ENCODE assay signal across 21 cellular contexts in the genomic region with DNA sequence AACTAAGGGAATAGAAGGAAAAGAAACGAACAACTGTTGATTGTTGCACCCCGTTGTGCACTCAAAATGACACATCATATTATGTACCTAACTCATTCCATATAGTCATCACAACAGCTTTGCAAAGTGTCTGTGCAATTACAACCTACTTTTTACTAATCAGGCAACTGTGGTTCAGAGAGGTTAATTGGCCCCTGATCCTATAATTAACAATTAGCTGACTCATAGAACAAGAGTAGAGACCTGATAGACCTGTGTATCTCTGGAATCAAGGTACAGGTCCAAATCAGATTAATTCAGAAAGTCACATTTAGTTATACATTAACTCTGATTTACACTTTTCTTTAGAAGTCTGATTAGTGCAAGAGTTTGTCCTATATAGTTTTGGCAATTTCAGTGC.
DNase-seq lines count a peak whose midpoint lies in the region; ATAC-seq, FAIRE-seq and TF ChIP-seq lines count a peak whose summit lies in the region.
"Had no signal": no experiment of that assay in that cellular context is flagged by ENCODE, and none has a peak within 500 bp of the region (broad histone marks: within the 10 kb centered on the region; RNA-seq: fewer than 3 reads in every experiment).

No MANE protein-coding gene starts in this region.

- H3K4me1 Mint-ChIP-seq in CD8-positive, alpha-beta T cell (ENCODE audit: low read depth): peaks cover 2% of the 10 kb centered on the region
- H3K4me1 Mint-ChIP-seq: CD8-positive, alpha-beta memory T cell had no signal

- FAIRE-seq in small intestine (lab: Jason Lieb, UNC): peak; percentile 91
- no peak for FAIRE-seq in H54 (lab: Jason Lieb, UNC)
- FAIRE-seq: D721Med, G401.6, GM12892, GM18507 had no signal

- no peak for TF ChIP-seq CTCF in CD8-positive, alpha-beta T cell (IDR thresholded peaks at IDR 0.05)
- no peak for TF ChIP-seq CTCF in Peyer's patch (IDR thresholded peaks at IDR 0.05)

- no peak for ATAC-seq in CD8-positive, alpha-beta T cell

- no peaks in the 10 kb centered on the region for H3K36me3 Mint-ChIP-seq in CD8-positive, alpha-beta T cell
- H3K36me3 Mint-ChIP-seq: CD8-positive, alpha-beta memory T cell had no signal

- POLR2A ChIA-PET in CD8-positive, alpha-beta T cell (lab: Charles Lee): interaction anchor here (0.6 to 0.7 kb wide), 2 partner anchors 27 to 66 kb away, joined by 3 to 4 read pairs; no protein-coding TSS in a partner anchor

- TF ChIP-seq POLR2A in H54 (IDR thresholded peaks at IDR 0.05; ENCODE audit: low read depth, low read length): no peak
- TF ChIP-seq POLR2A in Peyer's patch (IDR thresholded peaks at IDR 0.05): no peak

- no peak overlapping the region for H3K27ac Mint-ChIP-seq in CD8-positive, alpha-beta T cell
- H3K27ac Mint-ChIP-seq: B cell; CD8-positive, alpha-beta memory T cell; HFFc6 had no signal

- peaks cover 41% of the 10 kb centered on the region for H3K27me3 Mint-ChIP-seq in CD8-positive, alpha-beta T cell (ENCODE audit: low read depth)

- CTCF ChIA-PET in CD8-positive, alpha-beta T cell (lab: Charles Lee): no interaction called here

- no peak overlapping the region for H3K4me3 Mint-ChIP-seq in CD8-positive, alpha-beta T cell
- H3K4me3 Mint-ChIP-seq: B cell; CD8-positive, alpha-beta memory T cell; HFFc6 had no signal

- H3K4me3 ChIP-seq in small intestine (ENCODE audit: low read depth in 1 of 2, low read length in 2 of 2) (no peak overlapping the region), Peyer's patch (no peak overlapping the region)
- H3K4me3 ChIP-seq in CD8-positive, alpha-beta T cell (ENCODE audit: low read depth, low read length): no peak overlapping the region
- H3K4me3 ChIP-seq: BLaER1 treated with 17β-estradiol and CSF1 and Interleukin-3, amounts not matched to agents 10 nM and 100 nM; GM23248 had no signal

- intact Hi-C loops in CD8-positive, alpha-beta T cell (cut with DNase I, micrococcal nuclease): no loop called here

- H3K27ac ChIP-seq in small intestine (ENCODE audit: low read depth in 1 of 2, low read length in 1 of 2) (no peak overlapping the region), Peyer's patch (no peak overlapping the region)
- no peak overlapping the region for H3K27ac ChIP-seq in CD8-positive, alpha-beta T cell (ENCODE audit: low read depth, low read length)
- H3K27ac ChIP-seq: BLaER1 treated with 17β-estradiol and CSF1 and Interleukin-3, amounts not matched to agents 10 nM and 100 nM; GM23248; HL-60 had no signal

- no peaks in the 10 kb centered on the region for H3K27me3 ChIP-seq in small intestine (ENCODE audit: control insufficient read depth in 2 of 2, insufficient read depth in 2 of 2, low read length in 2 of 2)
- no peaks in the 10 kb centered on the region for H3K27me3 ChIP-seq in CD8-positive, alpha-beta T cell (ENCODE audit: insufficient read depth, low read length)
- H3K27me3 ChIP-seq in Peyer's patch: no peaks in the 10 kb centered on the region

- H3K9me3 ChIP-seq in small intestine (ENCODE audit: control insufficient read depth, low read depth) (no peaks in the 10 kb centered on the region), Peyer's patch (no peaks in the 10 kb centered on the region)
- no peaks in the 10 kb centered on the region for H3K9me3 ChIP-seq in CD8-positive, alpha-beta T cell (ENCODE audit: low read length)
- H3K9me3 ChIP-seq: Caco-2 had no signal

- H3K4me1 ChIP-seq in small intestine (ENCODE audit: control insufficient read depth in 2 of 2, insufficient read depth in 1 of 2, low read depth in 1 of 2, low read length in 1 of 2) (no peaks in the 10 kb centered on the region), Peyer's patch (no peaks in the 10 kb centered on the region)
- no peaks in the 10 kb centered on the region for H3K4me1 ChIP-seq in CD8-positive, alpha-beta T cell (ENCODE audit: insufficient read depth, low read length)

- H3K9me3 Mint-ChIP-seq in CD8-positive, alpha-beta T cell: no peaks in the 10 kb centered on the region
- H3K9me3 Mint-ChIP-seq: CD8-positive, alpha-beta memory T cell; HFFc6 had no signal

- DNase-seq in NCI-H1417 (lab: John Stamatoyannopoulos, UW) (peak in 2 of 3 experiments; percentile 31 to 75), NCI-H1417 treated with DMSO at 0.1 percent for 48 hours (lab: John Stamatoyannopoulos, UW) (no peak), NCI-H82 (lab: John Stamatoyannopoulos, UW) (peak; percentile 64), small intestine (peak; percentile 91), H54 (ENCODE audit: insufficient read length, low spot score) (no peak), Peyer's patch (no peak)
- no peak for DNase-seq in CD8-positive, alpha-beta T cell
- DNase-seq: Caco-2; CD8-positive, alpha-beta memory T cell; GM23248; HCEC 1CT; HFFc6; IMR-90; KBM-7 had no signal

- H3K36me3 ChIP-seq in small intestine (ENCODE audit: control insufficient read depth in 2 of 2, insufficient read depth in 2 of 2, low read length in 2 of 2) (no peaks in the 10 kb centered on the region), Peyer's patch (no peaks in the 10 kb centered on the region)
- no peaks in the 10 kb centered on the region for H3K36me3 ChIP-seq in CD8-positive, alpha-beta T cell (ENCODE audit: insufficient read depth, low read length)
- H3K36me3 ChIP-seq: BLaER1 treated with 17β-estradiol and CSF1 and Interleukin-3, amounts not matched to agents 10 nM and 100 nM had no signal

- 19 to 67% (median 55%) methylated on average over 2 of the region's 2 CpGs for WGBS in small intestine, 3 donors

Comparison
In these comparisons a context has a peak if more than half of its experiments do, and no peak if none do; other contexts are left out.
1. DNase-seq: peak in NCI-H1417 (2 of 3), NCI-H82 (single experiment) and small intestine (single experiment); none in NCI-H1417 treated with DMSO at 0.1 percent for 48 hours (single experiment), CD8-positive, alpha-beta T cell (0 of 7), H54 (single experiment) and Peyer's patch (0 of 3).